ENCODE assay signal across 8 cellular contexts in the genomic region with DNA sequence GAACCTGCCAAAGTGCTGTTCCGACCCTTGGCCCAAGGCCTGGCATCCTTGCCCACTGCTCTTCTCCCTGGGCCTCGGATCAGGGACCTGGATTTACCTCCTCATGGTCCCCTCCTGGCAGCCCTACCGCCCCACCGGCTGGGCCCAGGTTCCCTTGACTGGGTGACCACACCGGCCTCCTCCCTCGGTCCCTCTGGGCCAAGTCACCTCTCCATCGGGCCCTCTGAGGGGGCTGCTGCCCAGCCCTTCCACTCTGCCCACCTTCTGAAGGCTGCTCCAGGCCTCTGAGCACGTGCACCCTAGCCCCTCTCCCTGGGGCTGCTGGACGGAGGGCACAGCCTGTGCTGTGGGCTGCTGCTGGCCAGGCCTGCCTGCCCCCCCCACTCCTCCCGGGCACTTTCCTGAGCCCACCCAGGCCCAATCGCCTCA. TPM values are rescaled to one million over a fixed set of nuclear protein-coding genes. Genes with fewer than 3 reads are reported as not detected.
DNase-seq lines count a peak whose midpoint lies in the region; ATAC-seq and TF ChIP-seq lines count a peak whose summit lies in the region.

No MANE protein-coding gene starts in this region.

- DNase-seq in GM12864 (ENCODE audit: low read depth) (no peak), RPMI8226 (peak; percentile 3), esophagus squamous epithelium (lab: John Stamatoyannopoulos, UW) (no peak), prostate gland (ENCODE audit: low spot score) (no peak), GDM1 (lab: John Stamatoyannopoulos, UW) (no peak), NCI-H524 treated with DMSO at 0.1 percent for 48 hours (lab: John Stamatoyannopoulos, UW) (no peak), occipital lobe (lab: John Stamatoyannopoulos, UW) (no peak)

- H3K27ac ChIP-seq in esophagus squamous epithelium = peak overlapping the region; percentile 78 to 90 (median 84)
- peak overlapping the region; percentile 69 to 84 for H3K27ac ChIP-seq in prostate gland

- peaks cover 0 to 17% (median 0%) of the 10 kb centered on the region in 3 donors for H3K9me3 ChIP-seq in esophagus squamous epithelium
- H3K9me3 ChIP-seq in prostate gland = no peaks in the 10 kb centered on the region

- TF ChIP-seq POLR2A in esophagus squamous epithelium (IDR thresholded peaks at IDR 0.05) = no peak
- no peak for TF ChIP-seq POLR2A in prostate gland (IDR thresholded peaks at IDR 0.05)

- H3K4me1 ChIP-seq in esophagus squamous epithelium (peaks cover 20 to 35% (median 23%) of the 10 kb centered on the region in 3 donors), prostate gland (replicated peaks) (peaks cover 5% of the 10 kb centered on the region)

- TF ChIP-seq CTCF in GM12864 (IDR thresholded peaks at IDR 0.05; ENCODE audit: low read depth, low read length, missing control alignments) (no peak), esophagus squamous epithelium (IDR thresholded peaks at IDR 0.05) (no peak), prostate gland (IDR thresholded peaks at IDR 0.05) (no peak)

- peak overlapping the region; percentile 89 for H3K4me3 ChIP-seq in GM12864 (ENCODE audit: low read depth, low read length)
- H3K4me3 ChIP-seq in esophagus squamous epithelium = peak overlapping the region; percentile 57 to 89 (median 77)
- H3K4me3 ChIP-seq in prostate gland = peak overlapping the region; percentile 75 to 77

- no peak for ATAC-seq in GM21737 (IDR thresholded peaks at IDR 0.05; ENCODE audit: unreplicated experiment)

- WGBS in esophagus squamous epithelium, 2 donors = 12 to 49% methylated on average over 5 of the region's 11 CpGs
- WGBS in prostate gland = 27% methylated on average over 11 of the region's 11 CpGs

- H3K36me3 ChIP-seq in esophagus squamous epithelium (no peaks in the 10 kb centered on the region), prostate gland (no peaks in the 10 kb centered on the region)

- intact Hi-C loops in esophagus squamous epithelium (cut with DNase I) = no loop called here
- intact Hi-C loops in prostate gland (cut with DNase I) = loop anchor here (5.0 to 10.0 kb wide), 2 partner anchors 55 to 227 kb away; partner anchors contain the start of genes PEX10 and PRXL2B

- peaks cover 0 to 16% (median 0%) of the 10 kb centered on the region in 4 donors for H3K27me3 ChIP-seq in esophagus squamous epithelium
- H3K27me3 ChIP-seq in prostate gland (replicated peaks; ENCODE audit: insufficient read depth) = no peaks in the 10 kb centered on the region

RNA-seq across cellular contexts. Expression of gene MMEL1, which starts 9.3 kb away (rescaled TPM):
- total RNA-seq in esophagus squamous epithelium (1 to 10 TPM in 1 of 4 donors, not detected in 3; 3.1 TPM), prostate gland (10 to 100 TPM in 1 of 2 donors, 1 to 10 TPM in 1; 4.6 to 13.6 TPM), occipital lobe (3.7 TPM)

RNA-seq across cellular contexts. Expression of gene PRXL2B, which starts 55.6 kb away (rescaled TPM):
- total RNA-seq in esophagus squamous epithelium = 10 to 100 TPM in 3 of 4 donors, 1 to 10 TPM in 1; 8.2 to 33.9 (median 11.3) TPM
- 10 to 100 TPM; 20.3 to 25.8 TPM for total RNA-seq in prostate gland
- total RNA-seq in occipital lobe = 11.9 TPM
